ENCODE assay signal across 17 cellular contexts in genomic region chr10:87702260-87702972, GRCh38.
"Had no signal": no experiment of that assay in that cellular context is flagged by ENCODE, and none has a peak within 500 bp of the region (broad histone marks: within the 10 kb centered on the region; RNA-seq: fewer than 3 reads in every experiment).

No MANE protein-coding gene starts in this region.

- H3K4me3 Mint-ChIP-seq: activated CD8-positive, alpha-beta T cell treated with anti-CD3 and anti-CD28 coated beads for 36 hours; brain; central memory CD8-positive, alpha-beta T cell; naive thymus-derived CD8-positive, alpha-beta T cell; stimulated activated effector memory CD8-positive, alpha-beta T cell treated with anti-CD3 and anti-CD28 coated beads, Interleukin-12 subunit alpha, Interleukin-12 subunit beta, amount 100 ng/mL, for 72 hours; T-helper 17 cell had no signal

- H3K9me3 ChIP-seq: pancreas, thyroid gland had no signal

- H3K27me3 ChIP-seq: pancreas, thyroid gland had no signal

- H3K9me3 Mint-ChIP-seq: activated CD8-positive, alpha-beta T cell treated with anti-CD3 and anti-CD28 coated beads for 36 hours; activated naive CD4-positive, alpha-beta T cell treated with anti-CD3 and anti-CD28 coated beads, Interleukin-2, amount 50 U/mL, for 72 hours; brain; central memory CD8-positive, alpha-beta T cell; naive thymus-derived CD8-positive, alpha-beta T cell; stimulated activated effector memory CD8-positive, alpha-beta T cell treated with anti-CD3 and anti-CD28 coated beads, Interleukin-12 subunit alpha, Interleukin-12 subunit beta, amount 100 ng/mL, for 72 hours had no signal

- H3K36me3 Mint-ChIP-seq: activated naive CD4-positive, alpha-beta T cell treated with anti-CD3 and anti-CD28 coated beads, Interleukin-2, amount 50 U/mL, for 72 hours; brain; naive thymus-derived CD8-positive, alpha-beta T cell; stimulated activated effector memory CD8-positive, alpha-beta T cell treated with anti-CD3 and anti-CD28 coated beads, Interleukin-12 subunit alpha, Interleukin-12 subunit beta, amount 100 ng/mL, for 72 hours had no signal

- DNase-seq: activated CD4-positive, alpha-beta T cell treated with anti-CD3 and anti-CD28 coated beads for 4 hours; activated CD8-positive, alpha-beta T cell treated with anti-CD3 and anti-CD28 coated beads for 36 hours; activated effector memory CD4-positive, alpha-beta T cell treated with anti-CD3 and anti-CD28 coated beads, Interleukin-2, amount 50 U/mL, for 16 hours; activated T-cell treated with anti-CD3 and anti-CD28 coated beads, Interleukin-2, amount 50 U/mL, for 48 hours; amniotic stem cell; cortex of kidney; effector CD4-positive, alpha-beta T cell; midbrain; naive thymus-derived CD8-positive, alpha-beta T cell; pancreas; T-helper 17 cell; thyroid gland had no signal

- ATAC-seq: activated CD8-positive, alpha-beta T cell treated with anti-CD3 and anti-CD28 coated beads for 36 hours; activated naive CD4-positive, alpha-beta T cell treated with anti-CD3 and anti-CD28 coated beads, Interleukin-2, amount 50 U/mL, for 72 hours; naive thymus-derived CD8-positive, alpha-beta T cell; stimulated activated effector memory CD8-positive, alpha-beta T cell treated with anti-CD3 and anti-CD28 coated beads, Interleukin-12 subunit alpha, Interleukin-12 subunit beta, amount 100 ng/mL, for 72 hours; T-helper 17 cell had no signal

- H3K27ac Mint-ChIP-seq: activated CD8-positive, alpha-beta T cell treated with anti-CD3 and anti-CD28 coated beads for 36 hours; activated naive CD4-positive, alpha-beta T cell treated with anti-CD3 and anti-CD28 coated beads, Interleukin-2, amount 50 U/mL, for 72 hours; naive thymus-derived CD8-positive, alpha-beta T cell; stimulated activated effector memory CD8-positive, alpha-beta T cell treated with anti-CD3 and anti-CD28 coated beads, Interleukin-12 subunit alpha, Interleukin-12 subunit beta, amount 100 ng/mL, for 72 hours; T-helper 17 cell had no signal

- H3K27ac ChIP-seq: thyroid gland had no signal

- H3K4me1 Mint-ChIP-seq: brain; central memory CD8-positive, alpha-beta T cell; naive thymus-derived CD8-positive, alpha-beta T cell; stimulated activated effector memory CD8-positive, alpha-beta T cell treated with anti-CD3 and anti-CD28 coated beads, Interleukin-12 subunit alpha, Interleukin-12 subunit beta, amount 100 ng/mL, for 72 hours; T-helper 17 cell had no signal

- H3K4me1 ChIP-seq: thyroid gland had no signal

- H3K4me3 ChIP-seq: lung, pancreas, thyroid gland had no signal

- H3K36me3 ChIP-seq: pancreas, thyroid gland had no signal

- H3K27me3 Mint-ChIP-seq: brain had no signal
